ENCODE assay signal across 29 cellular contexts in genomic region chr11:132779487-132779886, GRCh38.
DNase-seq lines count a peak whose midpoint lies in the region; ATAC-seq, FAIRE-seq and TF ChIP-seq lines count a peak whose summit lies in the region.
"Had no signal": no experiment of that assay in that cellular context is flagged by ENCODE, and none has a peak within 500 bp of the region (broad histone marks: within the 10 kb centered on the region; RNA-seq: fewer than 3 reads in every experiment).

No MANE protein-coding gene starts in this region.

- intact Hi-C loops in kidney (cut with DNase I), result no loop called here

- H3K9ac ChIP-seq in kidney (ENCODE audit: low read length in 2 of 2), result no peak overlapping the region

- no peaks in the 10 kb centered on the region for H3K36me3 ChIP-seq in kidney (ENCODE audit: control insufficient read depth in 1 of 2, insufficient read depth in 2 of 2, low read length in 2 of 2)
- H3K36me3 ChIP-seq: esophagus squamous epithelium, heart right ventricle, tibial nerve had no signal

- H3K4me3 Mint-ChIP-seq in WTC11 (no peak overlapping the region), nephron progenitor cell (no peak overlapping the region)
- H3K4me3 Mint-ChIP-seq: activated CD8-positive, alpha-beta T cell treated with anti-CD3 and anti-CD28 coated beads for 36 hours; activated naive CD4-positive, alpha-beta T cell treated with anti-CD3 and anti-CD28 coated beads, Interleukin-2, amount 50 U/mL, for 24 hours; T-helper 2 cell treated with Interferon-gamma antibody and Interleukin-4, amounts not matched to agents 5 μg/mL and 100 μg/mL, for 36 hours had no signal

- ATAC-seq in WTC11 (peak; percentile 90), HG03432 (IDR thresholded peaks at IDR 0.05; ENCODE audit: unreplicated experiment) (no peak)
- ATAC-seq: activated CD8-positive, alpha-beta T cell treated with anti-CD3 and anti-CD28 coated beads for 36 hours; heart right ventricle; left colon; right cardiac atrium had no signal

- peaks cover 10% of the 10 kb centered on the region for H3K9me3 Mint-ChIP-seq in WTC11
- H3K9me3 Mint-ChIP-seq in nephron progenitor cell, result no peaks in the 10 kb centered on the region
- H3K9me3 Mint-ChIP-seq: activated CD8-positive, alpha-beta T cell treated with anti-CD3 and anti-CD28 coated beads for 36 hours; T-helper 2 cell treated with Interferon-gamma antibody and Interleukin-4, amounts not matched to agents 5 μg/mL and 100 μg/mL, for 36 hours had no signal

- no peak for TF ChIP-seq CTCF in WTC11 (IDR thresholded peaks at IDR 0.05)
- no peak for TF ChIP-seq CTCF in epithelial cell of esophagus (IDR thresholded peaks at IDR 0.05; ENCODE audit: insufficient read depth, low read depth, low read length, missing control alignments)
- TF ChIP-seq CTCF in nephron progenitor cell (IDR thresholded peaks at IDR 0.05), result no peak
- TF ChIP-seq CTCF in kidney (IDR thresholded peaks at IDR 0.05; ENCODE audit: borderline replicate concordance, extremely low read depth, insufficient read depth), result no peak

- H3K27me3 Mint-ChIP-seq in WTC11 (ENCODE audit: low read depth), result no peaks in the 10 kb centered on the region
- peaks cover 6% of the 10 kb centered on the region for H3K27me3 Mint-ChIP-seq in nephron progenitor cell (ENCODE audit: low read depth, poor library complexity)
- H3K27me3 Mint-ChIP-seq: activated CD8-positive, alpha-beta T cell treated with anti-CD3 and anti-CD28 coated beads for 36 hours; activated naive CD4-positive, alpha-beta T cell treated with anti-CD3 and anti-CD28 coated beads, Interleukin-2, amount 50 U/mL, for 24 hours had no signal

- H3K4me1 Mint-ChIP-seq in WTC11, result peaks cover 43% of the 10 kb centered on the region
- peaks cover 28% of the 10 kb centered on the region for H3K4me1 Mint-ChIP-seq in nephron progenitor cell
- H3K4me1 Mint-ChIP-seq: activated naive CD4-positive, alpha-beta T cell treated with anti-CD3 and anti-CD28 coated beads, Interleukin-2, amount 50 U/mL, for 24 hours had no signal

- CTCF ChIA-PET in WTC11 (lab: Charles Lee), result interaction anchor here (1.0 to 1.3 kb wide), 3 partner anchors 12 to 299 kb away, joined by 3 to 6 read pairs (median 4); no protein-coding TSS in a partner anchor

- FAIRE-seq in kidney (lab: Jason Lieb, UNC), result no peak
- FAIRE-seq: endometrium, RCC 7860 had no signal

- H3K9me3 ChIP-seq in kidney (ENCODE audit: control insufficient read depth in 1 of 2, low read length in 2 of 2), result no peaks in the 10 kb centered on the region
- H3K9me3 ChIP-seq: esophagus squamous epithelium, heart right ventricle, tibial nerve had no signal

- H3K36me3 Mint-ChIP-seq in WTC11 (no peaks in the 10 kb centered on the region), nephron progenitor cell (ENCODE audit: low read depth) (no peaks in the 10 kb centered on the region)
- H3K36me3 Mint-ChIP-seq: activated naive CD4-positive, alpha-beta T cell treated with anti-CD3 and anti-CD28 coated beads, Interleukin-2, amount 50 U/mL, for 24 hours had no signal

- no peak overlapping the region for H3K27ac ChIP-seq in kidney (ENCODE audit: low read depth in 2 of 2, low read length in 2 of 2)
- H3K27ac ChIP-seq: esophagus squamous epithelium, heart right ventricle, tibial nerve had no signal

- H3K27ac Mint-ChIP-seq in WTC11 (no peak overlapping the region), nephron progenitor cell (peak overlapping the region; percentile 10)
- H3K27ac Mint-ChIP-seq: activated CD8-positive, alpha-beta T cell treated with anti-CD3 and anti-CD28 coated beads for 36 hours; activated naive CD4-positive, alpha-beta T cell treated with anti-CD3 and anti-CD28 coated beads, Interleukin-2, amount 50 U/mL, for 24 hours; T-helper 2 cell treated with Interferon-gamma antibody and Interleukin-4, amounts not matched to agents 5 μg/mL and 100 μg/mL, for 36 hours had no signal

- no peaks in the 10 kb centered on the region for H3K4me1 ChIP-seq in kidney (ENCODE audit: control insufficient read depth in 1 of 2, insufficient read depth in 1 of 2, low read depth in 1 of 2, low read length in 2 of 2)
- H3K4me1 ChIP-seq: esophagus squamous epithelium, heart right ventricle, tibial nerve had no signal

- POLR2A ChIA-PET in WTC11 (lab: Charles Lee), result interaction anchor here (0.6 kb wide), 2 partner anchors 123 to 1094 kb away, joined by 3 to 4 read pairs; no protein-coding TSS in a partner anchor

- H3K4me3 ChIP-seq in epithelial cell of esophagus (ENCODE audit: low read length) (no peak overlapping the region), kidney (ENCODE audit: low read length in 2 of 2) (no peak overlapping the region)
- H3K4me3 ChIP-seq: esophagus squamous epithelium, heart right ventricle, tibial nerve had no signal

- DNase-seq in ELR (ENCODE audit: low read depth) (peak; percentile 19), WTC11 (ENCODE audit: low spot score) (peak; percentile 25), epithelial cell of esophagus (ENCODE audit: low read depth) (peak; percentile 2), nephron progenitor cell (no peak), kidney (no peak), ecto neural progenitor cell (ENCODE audit: low spot score) (no peak)
- DNase-seq: activated CD8-positive, alpha-beta T cell treated with anti-CD3 and anti-CD28 coated beads for 36 hours; activated T-cell treated with anti-CD3 and anti-CD28 coated beads for 4 hours; anterior cingulate cortex; dermis blood vessel endothelial cell; DMS153; esophagus squamous epithelium; foreskin melanocyte; GF-D8; heart right ventricle; left colon; mesenchymal stem cell; NCI-H1092; NCI-H1694; NCI-H82; right cardiac atrium; SIG-M5; stimulated activated CD4-positive, alpha-beta T cell treated with anti-CD3 and anti-CD28 coated beads, Interleukin-4, amount 100 ng/mL, for 24 hours had no signal

TF ChIP-seq in WTC11, 78 proteins besides CTCF, POLR2A, EP300 and RAD21 (continues in another document):
- no peak for TF ChIP-seq JAZF1 (CRISPR knock-in tag; IDR thresholded peaks at IDR 0.05)
- TF ChIP-seq GRHL2 (CRISPR knock-in tag; IDR thresholded peaks at IDR 0.05; ENCODE audit: insufficient replicate concordance, severe bottlenecking), result no peak
- no peak for TF ChIP-seq ZNF671 (CRISPR knock-in tag; IDR thresholded peaks at IDR 0.05)
- no peak for TF ChIP-seq USF2 (CRISPR knock-in tag; IDR thresholded peaks at IDR 0.05)
- TF ChIP-seq ZNF425 (CRISPR knock-in tag; conservative IDR thresholded peaks at IDR 0.05), result no peak
- no peak for TF ChIP-seq ZNF512 (CRISPR knock-in tag; IDR thresholded peaks at IDR 0.05; ENCODE audit: borderline replicate concordance)
- TF ChIP-seq SMAD4 (CRISPR knock-in tag; IDR thresholded peaks at IDR 0.05), result no peak
- TF ChIP-seq ZBTB21 (CRISPR knock-in tag; IDR thresholded peaks at IDR 0.05; ENCODE audit: borderline replicate concordance), result no peak
- TF ChIP-seq ETV6 (CRISPR knock-in tag; IDR thresholded peaks at IDR 0.05), result no peak
- no peak for TF ChIP-seq SOX15 (CRISPR knock-in tag; IDR thresholded peaks at IDR 0.05)
- TF ChIP-seq ZNF138 (CRISPR knock-in tag; conservative IDR thresholded peaks at IDR 0.05), result no peak
- TF ChIP-seq RORB (CRISPR knock-in tag; IDR thresholded peaks at IDR 0.05), result no peak
- no peak for TF ChIP-seq RELA (CRISPR knock-in tag; IDR thresholded peaks at IDR 0.05; ENCODE audit: borderline replicate concordance)
- no peak for TF ChIP-seq GTF2I (CRISPR knock-in tag; conservative IDR thresholded peaks at IDR 0.05)

Comparison
In these comparisons a context has a peak if more than half of its experiments do, and no peak if none do; other contexts are left out.
1. DNase-seq: peak in ELR (single experiment), WTC11 (single experiment) and epithelial cell of esophagus (single experiment); none in nephron progenitor cell (single experiment), kidney (single experiment) and ecto neural progenitor cell (single experiment).